ENCODE assay signal across 1 cellular context in genomic region chr6:15491255-15491985, GRCh38.
TF ChIP-seq lines count a peak whose summit lies in the region.

No MANE protein-coding gene starts in this region.

TF ChIP-seq in HepG2, 621 proteins besides CTCF, POLR2A, EP300 and RAD21 (continued from another document and continues in another):
- TF ChIP-seq, protein P1, sequence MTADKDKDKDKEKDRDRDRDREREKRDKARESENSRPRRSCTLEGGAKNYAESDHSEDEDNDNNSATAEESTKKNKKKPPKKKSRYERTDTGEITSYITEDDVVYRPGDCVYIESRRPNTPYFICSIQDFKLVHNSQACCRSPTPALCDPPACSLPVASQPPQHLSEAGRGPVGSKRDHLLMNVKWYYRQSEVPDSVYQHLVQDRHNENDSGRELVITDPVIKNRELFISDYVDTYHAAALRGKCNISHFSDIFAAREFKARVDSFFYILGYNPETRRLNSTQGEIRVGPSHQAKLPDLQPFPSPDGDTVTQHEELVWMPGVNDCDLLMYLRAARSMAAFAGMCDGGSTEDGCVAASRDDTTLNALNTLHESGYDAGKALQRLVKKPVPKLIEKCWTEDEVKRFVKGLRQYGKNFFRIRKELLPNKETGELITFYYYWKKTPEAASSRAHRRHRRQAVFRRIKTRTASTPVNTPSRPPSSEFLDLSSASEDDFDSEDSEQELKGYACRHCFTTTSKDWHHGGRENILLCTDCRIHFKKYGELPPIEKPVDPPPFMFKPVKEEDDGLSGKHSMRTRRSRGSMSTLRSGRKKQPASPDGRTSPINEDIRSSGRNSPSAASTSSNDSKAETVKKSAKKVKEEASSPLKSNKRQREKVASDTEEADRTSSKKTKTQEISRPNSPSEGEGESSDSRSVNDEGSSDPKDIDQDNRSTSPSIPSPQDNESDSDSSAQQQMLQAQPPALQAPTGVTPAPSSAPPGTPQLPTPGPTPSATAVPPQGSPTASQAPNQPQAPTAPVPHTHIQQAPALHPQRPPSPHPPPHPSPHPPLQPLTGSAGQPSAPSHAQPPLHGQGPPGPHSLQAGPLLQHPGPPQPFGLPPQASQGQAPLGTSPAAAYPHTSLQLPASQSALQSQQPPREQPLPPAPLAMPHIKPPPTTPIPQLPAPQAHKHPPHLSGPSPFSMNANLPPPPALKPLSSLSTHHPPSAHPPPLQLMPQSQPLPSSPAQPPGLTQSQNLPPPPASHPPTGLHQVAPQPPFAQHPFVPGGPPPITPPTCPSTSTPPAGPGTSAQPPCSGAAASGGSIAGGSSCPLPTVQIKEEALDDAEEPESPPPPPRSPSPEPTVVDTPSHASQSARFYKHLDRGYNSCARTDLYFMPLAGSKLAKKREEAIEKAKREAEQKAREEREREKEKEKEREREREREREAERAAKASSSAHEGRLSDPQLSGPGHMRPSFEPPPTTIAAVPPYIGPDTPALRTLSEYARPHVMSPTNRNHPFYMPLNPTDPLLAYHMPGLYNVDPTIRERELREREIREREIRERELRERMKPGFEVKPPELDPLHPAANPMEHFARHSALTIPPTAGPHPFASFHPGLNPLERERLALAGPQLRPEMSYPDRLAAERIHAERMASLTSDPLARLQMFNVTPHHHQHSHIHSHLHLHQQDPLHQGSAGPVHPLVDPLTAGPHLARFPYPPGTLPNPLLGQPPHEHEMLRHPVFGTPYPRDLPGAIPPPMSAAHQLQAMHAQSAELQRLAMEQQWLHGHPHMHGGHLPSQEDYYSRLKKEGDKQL (CRISPR knock-in tag; IDR thresholded peaks at IDR 0.05; ENCODE audit: low read depth) = peak; percentile 45; the same call in 1 of the 2 replicates
- TF ChIP-seq MIXL1 (CRISPR knock-in tag; IDR thresholded peaks at IDR 0.05) (no peak), SMAD9 (CRISPR knock-in tag; IDR thresholded peaks at IDR 0.05) (no peak), E2F2 (CRISPR knock-in tag; IDR thresholded peaks at IDR 0.05; ENCODE audit: borderline replicate concordance) (no peak), ZMYM2 (CRISPR knock-in tag; IDR thresholded peaks at IDR 0.05) (no peak), NR2C2 (CRISPR knock-in tag; IDR thresholded peaks at IDR 0.05; ENCODE audit: borderline replicate concordance) (no peak), SP4 (CRISPR knock-in tag; IDR thresholded peaks at IDR 0.05) (peak; percentile 38; the same call in 1 of the 2 replicates), ZFP36 (IDR thresholded peaks at IDR 0.05; ENCODE audit: borderline replicate concordance, low read depth, low read length, partially characterized antibody) (no peak), ZNF839 (CRISPR knock-in tag; IDR thresholded peaks at IDR 0.05; ENCODE audit: borderline replicate concordance) (no peak), ZNF552 (CRISPR knock-in tag; IDR thresholded peaks at IDR 0.05; ENCODE audit: borderline replicate concordance) (no peak), ZNF704 (CRISPR knock-in tag; IDR thresholded peaks at IDR 0.05; ENCODE audit: borderline replicate concordance) (no peak), PRDM10 (CRISPR knock-in tag; IDR thresholded peaks at IDR 0.05; ENCODE audit: low read depth) (no peak), ZEB1 (IDR thresholded peaks at IDR 0.05; ENCODE audit: insufficient replicate concordance, low read depth) (no peak), ZSCAN21 (CRISPR knock-in tag; IDR thresholded peaks at IDR 0.05; ENCODE audit: borderline replicate concordance) (no peak), SRY (CRISPR knock-in tag; IDR thresholded peaks at IDR 0.05) (no peak), CREM (IDR thresholded peaks at IDR 0.05) (peak; percentile 31; the same call in 1 of the 2 replicates), CREM (CRISPR knock-in tag; IDR thresholded peaks at IDR 0.05) (no peak), ZNF879 (CRISPR knock-in tag; IDR thresholded peaks at IDR 0.05) (no peak), ZBTB21 (CRISPR knock-in tag; IDR thresholded peaks at IDR 0.05) (no peak), ZNF878 (CRISPR knock-in tag; IDR thresholded peaks at IDR 0.05) (no peak), HNRNPK (IDR thresholded peaks at IDR 0.05; ENCODE audit: low read depth, low read length, poor library complexity, severe bottlenecking) (no peak), TEAD3 (CRISPR knock-in tag; optimal IDR thresholded peaks at IDR 0.05; ENCODE audit: borderline replicate concordance) (peak; percentile 30), ZBTB8A (CRISPR knock-in tag; IDR thresholded peaks at IDR 0.05; ENCODE audit: borderline replicate concordance, low read depth) (no peak), SIX4 (CRISPR knock-in tag; IDR thresholded peaks at IDR 0.05) (0 out of 2 replicates have a peak, but pooled peaks have one; percentile 18), RAD51 (IDR thresholded peaks at IDR 0.05; ENCODE audit: borderline replicate concordance) (no peak), NFE2 (CRISPR knock-in tag; IDR thresholded peaks at IDR 0.05) (no peak), ZNF160 (CRISPR knock-in tag; IDR thresholded peaks at IDR 0.05) (no peak), PBX2 (CRISPR knock-in tag; IDR thresholded peaks at IDR 0.05) (peak; percentile 77), GABPB1 (CRISPR knock-in tag; IDR thresholded peaks at IDR 0.05) (no peak), ZC3H13 (CRISPR knock-in tag; IDR thresholded peaks at IDR 0.05) (no peak), NKX3-1 (CRISPR knock-in tag; IDR thresholded peaks at IDR 0.05) (no peak), ETV6 (CRISPR knock-in tag; conservative IDR thresholded peaks at IDR 0.05) (no peak), ZNF709 (CRISPR knock-in tag; IDR thresholded peaks at IDR 0.05) (no peak), ZNF382 (CRISPR knock-in tag; IDR thresholded peaks at IDR 0.05; ENCODE audit: borderline replicate concordance) (no peak), HDAC2 (CRISPR knock-in tag; IDR thresholded peaks at IDR 0.05) (peak; percentile 77), SIN3B (IDR thresholded peaks at IDR 0.05; ENCODE audit: low read length) (no peak), TAF15 (IDR thresholded peaks at IDR 0.05; ENCODE audit: low read depth, low read length, poor library complexity, severe bottlenecking) (no peak)
- TF ChIP-seq, protein P2, sequence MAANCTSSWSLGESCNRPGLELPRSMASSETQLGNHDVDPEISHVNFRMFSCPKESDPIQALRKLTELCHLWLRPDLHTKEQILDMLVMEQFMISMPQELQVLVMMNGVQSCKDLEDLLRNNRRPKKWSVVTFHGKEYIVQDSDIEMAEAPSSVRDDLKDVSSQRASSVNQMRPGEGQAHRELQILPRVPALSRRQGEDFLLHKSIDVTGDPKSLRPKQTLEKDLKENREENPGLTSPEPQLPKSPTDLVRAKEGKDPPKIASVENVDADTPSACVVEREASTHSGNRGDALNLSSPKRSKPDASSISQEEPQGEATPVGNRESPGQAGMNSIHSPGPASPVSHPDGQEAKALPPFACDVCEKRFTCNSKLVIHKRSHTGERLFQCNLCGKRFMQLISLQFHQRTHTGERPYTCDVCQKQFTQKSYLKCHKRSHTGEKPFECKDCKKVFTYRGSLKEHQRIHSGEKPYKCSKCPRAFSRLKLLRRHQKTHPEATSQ (CRISPR knock-in tag; IDR thresholded peaks at IDR 0.05; ENCODE audit: borderline replicate concordance) = no peak; the same call in 1 of the 2 replicates
- TF ChIP-seq, protein P3, sequence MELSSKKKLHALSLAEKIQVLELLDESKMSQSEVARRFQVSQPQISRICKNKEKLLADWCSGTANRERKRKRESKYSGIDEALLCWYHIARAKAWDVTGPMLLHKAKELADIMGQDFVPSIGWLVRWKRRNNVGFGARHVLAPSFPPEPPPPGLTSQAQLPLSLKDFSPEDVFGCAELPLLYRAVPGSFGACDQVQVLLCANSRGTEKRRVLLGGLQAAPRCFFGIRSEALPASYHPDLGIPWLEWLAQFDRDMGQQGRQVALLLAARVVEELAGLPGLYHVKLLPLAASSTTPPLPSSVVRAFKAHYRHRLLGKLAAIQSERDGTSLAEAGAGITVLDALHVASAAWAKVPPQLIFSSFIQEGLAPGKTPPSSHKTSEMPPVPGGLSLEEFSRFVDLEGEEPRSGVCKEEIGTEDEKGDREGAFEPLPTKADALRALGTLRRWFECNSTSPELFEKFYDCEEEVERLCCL (CRISPR knock-in tag; IDR thresholded peaks at IDR 0.05; ENCODE audit: borderline replicate concordance) = no peak
- TF ChIP-seq, protein P4, sequence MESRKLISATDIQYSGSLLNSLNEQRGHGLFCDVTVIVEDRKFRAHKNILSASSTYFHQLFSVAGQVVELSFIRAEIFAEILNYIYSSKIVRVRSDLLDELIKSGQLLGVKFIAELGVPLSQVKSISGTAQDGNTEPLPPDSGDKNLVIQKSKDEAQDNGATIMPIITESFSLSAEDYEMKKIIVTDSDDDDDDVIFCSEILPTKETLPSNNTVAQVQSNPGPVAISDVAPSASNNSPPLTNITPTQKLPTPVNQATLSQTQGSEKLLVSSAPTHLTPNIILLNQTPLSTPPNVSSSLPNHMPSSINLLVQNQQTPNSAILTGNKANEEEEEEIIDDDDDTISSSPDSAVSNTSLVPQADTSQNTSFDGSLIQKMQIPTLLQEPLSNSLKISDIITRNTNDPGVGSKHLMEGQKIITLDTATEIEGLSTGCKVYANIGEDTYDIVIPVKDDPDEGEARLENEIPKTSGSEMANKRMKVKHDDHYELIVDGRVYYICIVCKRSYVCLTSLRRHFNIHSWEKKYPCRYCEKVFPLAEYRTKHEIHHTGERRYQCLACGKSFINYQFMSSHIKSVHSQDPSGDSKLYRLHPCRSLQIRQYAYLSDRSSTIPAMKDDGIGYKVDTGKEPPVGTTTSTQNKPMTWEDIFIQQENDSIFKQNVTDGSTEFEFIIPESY (CRISPR knock-in tag; IDR thresholded peaks at IDR 0.05) = peak; percentile 44; the same call in 1 of the 2 replicates
- TF ChIP-seq, protein P5, sequence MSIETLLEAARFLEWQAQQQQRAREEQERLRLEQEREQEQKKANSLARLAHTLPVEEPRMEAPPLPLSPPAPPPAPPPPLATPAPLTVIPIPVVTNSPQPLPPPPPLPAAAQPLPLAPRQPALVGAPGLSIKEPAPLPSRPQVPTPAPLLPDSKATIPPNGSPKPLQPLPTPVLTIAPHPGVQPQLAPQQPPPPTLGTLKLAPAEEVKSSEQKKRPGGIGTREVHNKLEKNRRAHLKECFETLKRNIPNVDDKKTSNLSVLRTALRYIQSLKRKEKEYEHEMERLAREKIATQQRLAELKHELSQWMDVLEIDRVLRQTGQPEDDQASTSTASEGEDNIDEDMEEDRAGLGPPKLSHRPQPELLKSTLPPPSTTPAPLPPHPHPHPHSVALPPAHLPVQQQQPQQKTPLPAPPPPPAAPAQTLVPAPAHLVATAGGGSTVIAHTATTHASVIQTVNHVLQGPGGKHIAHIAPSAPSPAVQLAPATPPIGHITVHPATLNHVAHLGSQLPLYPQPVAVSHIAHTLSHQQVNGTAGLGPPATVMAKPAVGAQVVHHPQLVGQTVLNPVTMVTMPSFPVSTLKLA (IDR thresholded peaks at IDR 0.05) = no peak
- TF ChIP-seq, protein P6, sequence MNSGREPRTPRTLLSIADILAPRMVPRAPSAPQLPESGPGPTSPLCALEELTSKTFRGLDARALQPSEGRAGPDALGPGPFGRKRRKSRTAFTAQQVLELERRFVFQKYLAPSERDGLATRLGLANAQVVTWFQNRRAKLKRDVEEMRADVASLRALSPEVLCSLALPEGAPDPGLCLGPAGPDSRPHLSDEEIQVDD (CRISPR knock-in tag; IDR thresholded peaks at IDR 0.05; ENCODE audit: borderline replicate concordance) = no peak
